ENCODE assay signal across 18 cellular contexts in genomic region chr4:189834586-189834985, GRCh38.
DNase-seq lines count a peak whose midpoint lies in the region; ATAC-seq, FAIRE-seq and TF ChIP-seq lines count a peak whose summit lies in the region.
"Had no signal": no experiment of that assay in that cellular context is flagged by ENCODE, and none has a peak within 500 bp of the region (broad histone marks: within the 10 kb centered on the region; RNA-seq: fewer than 3 reads in every experiment).

No MANE protein-coding gene starts in this region.

- no peaks in the 10 kb centered on the region for H3K36me3 ChIP-seq in heart left ventricle
- H3K36me3 ChIP-seq in H7 (replicated peaks; ENCODE audit: control insufficient read depth, insufficient read depth, low read length) = no peaks in the 10 kb centered on the region
- H3K36me3 ChIP-seq: HAP-1 had no signal

- intact Hi-C loops in heart left ventricle (cut with DNase I) = no loop called here
- intact Hi-C loops in left ventricle myocardium superior (cut with micrococcal nuclease) = no loop called here

- DNase-seq in HTR-8/SVneo (ENCODE audit: insufficient read length, low spot score) (no peak), heart left ventricle (peak in 1 of 5 donors; percentile 34), left ventricle myocardium superior (no peak), H7 (no peak), NCI-H2081 (lab: John Stamatoyannopoulos, UW) (no peak)
- no peak for DNase-seq in stimulated activated CD4-positive, alpha-beta T cell treated with anti-CD3 and anti-CD28 coated beads, Interleukin-4, amount 100 ng/mL, for 1 hour
- DNase-seq: C1 segment of cervical spinal cord; Calu3; CD4-positive, alpha-beta memory T cell; COR-L47; DMS53; DMS79 treated with DMSO at 0.1 percent for 48 hours; GF-D8; HFFc6 had no signal

- no peak for TF ChIP-seq CTCF in heart left ventricle (IDR thresholded peaks at IDR 0.05)

- peak in 3 of 4 donors; percentile 35 to 73 (median 72) for ATAC-seq in heart left ventricle
- ATAC-seq in left ventricle myocardium superior = peak; percentile 44
- ATAC-seq: GM23338 had no signal

- TF ChIP-seq POLR2A in heart left ventricle (IDR thresholded peaks at IDR 0.05) = no peak

- no peaks in the 10 kb centered on the region for H3K27me3 ChIP-seq in heart left ventricle
- no peaks in the 10 kb centered on the region for H3K27me3 ChIP-seq in H7 (ENCODE audit: control insufficient read depth, insufficient read depth, low read length)

- H3K4me3 ChIP-seq in heart left ventricle (no peak overlapping the region), H7 (ENCODE audit: insufficient read depth, low read depth, low read length) (no peak overlapping the region)
- H3K4me3 ChIP-seq: GM23338, HAP-1 had no signal

- FAIRE-seq in HTR-8/SVneo (lab: Jason Lieb, UNC) = peak; percentile 77
- FAIRE-seq: GM12891, GM18507 had no signal

- WGBS in heart left ventricle, 4 donors = 55 to 73% (median 58%) methylated on average over 6 of the region's 6 CpGs

- H3K4me1 ChIP-seq in heart left ventricle = peaks cover 0 to 12% (median 0%) of the 10 kb centered on the region in 12 donors
- H3K4me1 ChIP-seq: HAP-1 had no signal

- H3K27ac ChIP-seq in heart left ventricle = peak overlapping the region in 7 of 12 donors; percentile 17 to 78 (median 62)

- H3K9me3 ChIP-seq in heart left ventricle = no peaks in the 10 kb centered on the region
- H3K9me3 ChIP-seq: HAP-1 had no signal
